In the genomic region with DNA sequence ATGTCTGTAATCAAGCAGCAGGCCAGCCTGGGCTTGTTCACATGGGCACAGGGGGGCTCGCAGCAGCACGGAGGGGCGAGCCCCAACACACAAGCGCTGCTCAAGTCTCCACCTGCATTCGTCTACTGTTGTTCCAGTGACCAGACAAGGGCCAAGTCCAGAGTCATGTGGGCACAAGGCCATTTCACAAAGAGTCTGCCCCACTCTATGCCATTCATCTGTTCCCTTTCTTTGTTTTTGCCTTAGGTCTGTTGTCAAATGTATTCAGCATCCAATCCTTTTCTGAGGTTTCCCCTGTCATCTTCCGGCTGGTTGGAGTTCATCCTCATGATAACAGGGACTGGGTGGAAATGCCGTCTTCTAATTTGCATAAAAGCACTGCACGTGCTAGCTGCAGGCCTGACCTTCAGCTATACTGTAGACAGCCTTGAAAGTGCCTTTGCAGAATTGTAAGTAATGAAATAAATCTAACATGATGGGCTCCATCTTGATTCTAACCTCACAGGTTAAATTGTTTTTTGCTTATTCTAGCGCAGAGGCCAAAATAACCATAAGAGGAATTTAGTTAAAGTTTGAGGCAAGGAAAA, we compare ENCODE assay signal across 1 cellular context.
TF ChIP-seq lines count a peak whose summit lies in the region.

No MANE protein-coding gene starts in this region.

TF ChIP-seq in SK-N-SH, 30 proteins besides CTCF, POLR2A, EP300 and RAD21 (continued from another document):
- TF ChIP-seq, protein P1, sequence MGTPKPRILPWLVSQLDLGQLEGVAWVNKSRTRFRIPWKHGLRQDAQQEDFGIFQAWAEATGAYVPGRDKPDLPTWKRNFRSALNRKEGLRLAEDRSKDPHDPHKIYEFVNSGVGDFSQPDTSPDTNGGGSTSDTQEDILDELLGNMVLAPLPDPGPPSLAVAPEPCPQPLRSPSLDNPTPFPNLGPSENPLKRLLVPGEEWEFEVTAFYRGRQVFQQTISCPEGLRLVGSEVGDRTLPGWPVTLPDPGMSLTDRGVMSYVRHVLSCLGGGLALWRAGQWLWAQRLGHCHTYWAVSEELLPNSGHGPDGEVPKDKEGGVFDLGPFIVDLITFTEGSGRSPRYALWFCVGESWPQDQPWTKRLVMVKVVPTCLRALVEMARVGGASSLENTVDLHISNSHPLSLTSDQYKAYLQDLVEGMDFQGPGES (IDR thresholded peaks at IDR 0.05; ENCODE audit: low read depth, low read length), result no peak
- TF ChIP-seq GABPA (IDR thresholded peaks at IDR 0.05; ENCODE audit: low read depth), result no peak
- TF ChIP-seq, protein P2, sequence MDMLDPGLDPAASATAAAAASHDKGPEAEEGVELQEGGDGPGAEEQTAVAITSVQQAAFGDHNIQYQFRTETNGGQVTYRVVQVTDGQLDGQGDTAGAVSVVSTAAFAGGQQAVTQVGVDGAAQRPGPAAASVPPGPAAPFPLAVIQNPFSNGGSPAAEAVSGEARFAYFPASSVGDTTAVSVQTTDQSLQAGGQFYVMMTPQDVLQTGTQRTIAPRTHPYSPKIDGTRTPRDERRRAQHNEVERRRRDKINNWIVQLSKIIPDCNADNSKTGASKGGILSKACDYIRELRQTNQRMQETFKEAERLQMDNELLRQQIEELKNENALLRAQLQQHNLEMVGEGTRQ (IDR thresholded peaks at IDR 0.05; ENCODE audit: borderline replicate concordance, low read depth, low read length), result no peak
